8 cellular contexts compared by ENCODE assay signal in the genomic region with DNA sequence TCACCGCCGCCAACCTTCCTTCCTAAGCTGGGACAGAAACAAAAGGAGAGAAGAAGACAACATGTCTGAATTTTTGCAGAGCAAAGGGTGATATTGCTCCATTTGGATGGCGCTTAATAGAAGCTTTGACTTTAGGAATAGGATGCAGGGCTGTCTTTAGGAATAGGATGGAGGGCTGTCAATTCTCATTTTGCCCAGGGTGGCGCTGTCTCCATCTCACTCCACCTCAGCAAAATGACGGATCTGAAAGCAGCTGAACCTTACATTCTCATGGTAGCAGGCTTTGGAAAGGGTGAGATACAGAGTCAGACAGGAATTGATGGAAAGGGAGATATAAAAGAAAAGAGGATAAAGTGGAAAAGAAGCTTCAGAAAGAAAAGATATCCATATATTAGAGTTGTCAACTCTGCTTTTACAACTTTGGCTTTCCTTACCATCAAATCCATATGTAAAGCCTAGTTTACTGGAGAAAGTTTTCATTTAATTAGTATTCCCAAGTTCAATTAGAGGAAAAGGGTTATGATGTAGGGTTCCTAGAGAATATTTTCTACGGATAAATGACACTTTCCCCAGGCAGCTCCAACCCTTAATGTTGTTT. TPM values are rescaled to one million over a fixed set of nuclear protein-coding genes. Genes with fewer than 3 reads are reported as not detected.
DNase-seq lines count a peak whose midpoint lies in the region; TF ChIP-seq lines count a peak whose summit lies in the region.

No MANE protein-coding gene starts in this region.

- H3K4me1 ChIP-seq in GM23248 (ENCODE audit: insufficient read depth) (peaks cover 6% of the 10 kb centered on the region; the same call in 1 of the 2 replicates), KMS-11 (ENCODE audit: low read depth, poor library complexity, severe bottlenecking) (peaks cover 5% of the 10 kb centered on the region)

- no peaks in the 10 kb centered on the region for H3K9me3 ChIP-seq in GM23248 (ENCODE audit: low read depth)

- no peaks in the 10 kb centered on the region for H3K79me2 ChIP-seq in GM23248 (ENCODE audit: insufficient read depth)
- H3K79me2 ChIP-seq in KMS-11 (ENCODE audit: insufficient read depth, low read depth): no peaks in the 10 kb centered on the region

- H3K9ac ChIP-seq in GM23248 (no peak overlapping the region), KMS-11 (no peak overlapping the region)

- no peaks in the 10 kb centered on the region for H3F3A ChIP-seq in GM23248 (ENCODE audit: insufficient read depth)

- no peaks in the 10 kb centered on the region for H3K27me3 ChIP-seq in GM06990 (replicated peaks; ENCODE audit: control insufficient read depth, insufficient read depth, low read length)
- no peaks in the 10 kb centered on the region for H3K27me3 ChIP-seq in GM23248 (replicated peaks; ENCODE audit: insufficient read depth)
- no peaks in the 10 kb centered on the region for H3K27me3 ChIP-seq in KMS-11 (ENCODE audit: insufficient read depth, low read depth)

- no peaks in the 10 kb centered on the region for H3K36me3 ChIP-seq in GM06990 (ENCODE audit: control insufficient read depth, insufficient read depth, low read length)
- no peaks in the 10 kb centered on the region for H3K36me3 ChIP-seq in GM23248 (ENCODE audit: low read depth)
- H3K36me3 ChIP-seq in KMS-11 (ENCODE audit: insufficient read depth): no peaks in the 10 kb centered on the region

- in situ Hi-C loops in GM23248 (cut with MboI): no loop called here

- no peaks in the 10 kb centered on the region for H3K9me2 ChIP-seq in GM23248 (ENCODE audit: insufficient read depth)

- peak overlapping the region; percentile 84 for H3K4me2 ChIP-seq in GM23248 (ENCODE audit: unreplicated experiment)
- peak overlapping the region; percentile 56 for H3K4me2 ChIP-seq in KMS-11

- WGBS in GM23248 (ENCODE audit: low coverage in 1 of 2, low lambda C conversion rate in 2 of 2, missing lambda C conversion rate in 2 of 2), 2 experiments: 15 to 18% methylated on average over 6 of the region's 6 CpGs

- H3K4me3 ChIP-seq in GM06990 (replicated peaks; ENCODE audit: low read depth, low read length) (peak overlapping the region; percentile 66), GM23248 (peak overlapping the region; percentile 80), KMS-11 (IDR thresholded peaks at IDR 0.05; ENCODE audit: insufficient read depth, low read depth, low read length) (no peak overlapping the region), retinal pigment epithelial cell (ENCODE audit: low read length) (peak overlapping the region; percentile 71)

- TF ChIP-seq CTCF in GM06990 (IDR thresholded peaks at IDR 0.05; ENCODE audit: insufficient read depth, low read length, poor library complexity, severe bottlenecking): peak; percentile 82
- TF ChIP-seq CTCF in KMS-11 (conservative IDR thresholded peaks at IDR 0.05; ENCODE audit: low read depth, low read length): peak; percentile 88
- TF ChIP-seq CTCF in retinal pigment epithelial cell (conservative IDR thresholded peaks at IDR 0.05; ENCODE audit: low read depth, low read length): peak; percentile 83

- H3K27ac ChIP-seq in GM23248: no peak overlapping the region
- no peak overlapping the region for H3K27ac ChIP-seq in KMS-11

- DNase-seq in GM06990 (ENCODE audit: extremely low read depth, insufficient read length): peak; percentile 8
- peak; percentile 69 for DNase-seq in GM23248
- peak; percentile 68 for DNase-seq in RPMI7951 (ENCODE audit: low read depth)
- peak in 42 of 56 donors; percentile 19 to 85 (median 55) for DNase-seq in amygdala (lab: John Stamatoyannopoulos, UW)
- DNase-seq in hepatic stellate cell (ENCODE audit: low spot score): peak; percentile 64
- no peak for DNase-seq in retinal pigment epithelial cell (ENCODE audit: low read depth)
- DNase-seq in T1000 (lab: John Stamatoyannopoulos, UW): no peak

- H4K20me1 ChIP-seq in GM23248 (ENCODE audit: insufficient read depth) (no peaks in the 10 kb centered on the region), KMS-11 (ENCODE audit: insufficient read depth) (no peaks in the 10 kb centered on the region)

- H2AFZ ChIP-seq in GM23248: peak overlapping the region; percentile 90
- H2AFZ ChIP-seq in KMS-11 (ENCODE audit: low read depth): peak overlapping the region; percentile 76; the same call in 1 of the 2 replicates

RNA-seq across cellular contexts. Expression of a gene that starts 57.6 kb away (rescaled TPM):
- 1.4 and 3.2 TPM in 2 replicates for total RNA-seq in GM23248 (2014; rRNA removed; shearing (Covaris generic))
- polyA plus RNA-seq in GM23248 (2016; fragmentation: Nextera tagmentation; extraction: Ambion mirVana): 0.39 and 1.1 TPM in 2 replicates
- 2.5 and 2.6 TPM in 2 replicates for total RNA-seq in RPMI7951 (2014; rRNA removed; shearing (Covaris generic))

Comparison
In these comparisons a context has a peak if more than half of its experiments do, and no peak if none do; other contexts are left out.
1. DNase-seq: peak in GM06990 (single experiment), GM23248 (single experiment), RPMI7951 (single experiment), amygdala (42 of 56) and hepatic stellate cell (single experiment); none in retinal pigment epithelial cell (single experiment) and T1000 (single experiment).
2. Peak in every context shown above with its lines, with median percentiles within 50 percentile points of each other: CTCF ChIP-seq.